27 cellular contexts compared by ENCODE assay signal in the genomic region with DNA sequence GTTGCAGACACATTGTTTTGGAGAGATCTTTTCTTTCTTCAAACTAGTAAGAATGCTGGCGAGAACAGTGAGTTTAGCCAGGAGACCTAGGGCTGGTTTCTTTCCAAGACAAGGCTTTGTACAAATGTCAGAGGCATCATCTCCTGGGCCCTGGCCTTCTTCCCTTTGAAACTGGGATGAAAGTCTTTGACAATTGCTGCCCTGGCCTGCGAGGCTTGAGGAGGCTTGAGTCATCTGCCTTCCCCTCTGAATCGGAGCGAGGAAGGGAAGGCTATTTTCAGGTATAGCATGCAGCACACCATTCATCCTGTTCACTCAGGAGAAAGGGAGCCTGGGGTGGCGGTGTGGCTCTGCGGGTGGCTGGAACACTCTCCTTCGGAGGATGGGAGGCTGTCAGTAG. TPM values are rescaled to one million over a fixed set of nuclear protein-coding genes. Genes with fewer than 3 reads are reported as not detected.
DNase-seq lines count a peak whose midpoint lies in the region; ATAC-seq and TF ChIP-seq lines count a peak whose summit lies in the region.
"Had no signal": no experiment of that assay in that cellular context is flagged by ENCODE, and none has a peak within 500 bp of the region (broad histone marks: within the 10 kb centered on the region; RNA-seq: fewer than 3 reads in every experiment).

No MANE protein-coding gene starts in this region.

- in situ Hi-C loops in transverse colon (cut with MboI; ENCODE audit: low pct_ligation_motif_present in 1 of 4, low pct_unique_long_range_greater_than_20kb in 1 of 4, low sequenced_read_pairs in 3 of 4): no loop called here

- H3K27ac ChIP-seq in muscle layer of colon (ENCODE audit: low read depth, low read length) (peak overlapping the region; percentile 39), transverse colon (peak overlapping the region; percentile 37 to 80 (median 74)), MM.1S (ENCODE audit: low read length) (no peak overlapping the region), body of pancreas (no peak overlapping the region)
- H3K27ac ChIP-seq: foreskin keratinocyte, psoas muscle, skin epidermis had no signal

- TF ChIP-seq POLR2A in transverse colon (IDR thresholded peaks at IDR 0.05) (no peak), body of pancreas (IDR thresholded peaks at IDR 0.05) (no peak)

- H3K4me1 ChIP-seq in muscle layer of colon (ENCODE audit: insufficient read depth, low read length) (peaks cover 32% of the 10 kb centered on the region), transverse colon (peaks cover 0 to 12% (median 0%) of the 10 kb centered on the region in 4 donors), MM.1S (ENCODE audit: low read length) (no peaks in the 10 kb centered on the region), body of pancreas (no peaks in the 10 kb centered on the region)
- H3K4me1 ChIP-seq: foreskin keratinocyte, psoas muscle had no signal

- no peaks in the 10 kb centered on the region for H3F3A ChIP-seq in MM.1S (ENCODE audit: insufficient read depth, low read length)

- H3K27me3 Mint-ChIP-seq in T-helper 17 cell: no peaks in the 10 kb centered on the region
- H3K27me3 Mint-ChIP-seq: activated CD4-positive, alpha-beta memory T cell treated with anti-CD3 and anti-CD28 coated beads for 36 hours; activated naive CD8-positive, alpha-beta T cell treated with anti-CD3 and anti-CD28 coated beads for 36 hours; memory B cell had no signal

- H3K4me3 ChIP-seq in muscle layer of colon (ENCODE audit: low read depth in 1 of 2, low read length in 2 of 2): no peak overlapping the region
- H3K4me3 ChIP-seq in transverse colon: no peak overlapping the region
- no peak overlapping the region for H3K4me3 ChIP-seq in MM.1S (ENCODE audit: low read length)
- H3K4me3 ChIP-seq in body of pancreas: no peak overlapping the region
- H3K4me3 ChIP-seq: psoas muscle, skin epidermis had no signal

- H3K9me3 ChIP-seq in T-helper 17 cell (ENCODE audit: control insufficient read depth, low read length, poor library complexity, severe bottlenecking) (no peaks in the 10 kb centered on the region), muscle layer of colon (ENCODE audit: low read length) (no peaks in the 10 kb centered on the region), transverse colon (no peaks in the 10 kb centered on the region), MM.1S (replicated peaks; ENCODE audit: insufficient read depth, low read length) (no peaks in the 10 kb centered on the region), body of pancreas (no peaks in the 10 kb centered on the region)
- H3K9me3 ChIP-seq: psoas muscle had no signal

- no peak overlapping the region for H3K4me3 Mint-ChIP-seq in T-helper 17 cell
- H3K4me3 Mint-ChIP-seq: activated CD4-positive, alpha-beta memory T cell treated with anti-CD3 and anti-CD28 coated beads for 36 hours; activated naive CD8-positive, alpha-beta T cell treated with anti-CD3 and anti-CD28 coated beads for 36 hours; CD14-positive monocyte; immature natural killer cell; memory B cell had no signal

- no peaks in the 10 kb centered on the region for H3K9me2 ChIP-seq in MM.1S (replicated peaks; ENCODE audit: insufficient read depth, low read length)

- no peaks in the 10 kb centered on the region for H3K79me2 ChIP-seq in MM.1S (ENCODE audit: low read length)

- WGBS in transverse colon (ENCODE audit: low coverage in 1 of 2), 2 donors: 79 to 100% methylated on average over 1 to 7 of the region's 7 CpGs
- 86 to 91% methylated on average over 7 of the region's 7 CpGs for WGBS in body of pancreas, 2 donors

- H4K20me1 ChIP-seq in MM.1S (ENCODE audit: insufficient read depth, low read length): no peaks in the 10 kb centered on the region

- no peak for TF ChIP-seq EP300 in transverse colon (IDR thresholded peaks at IDR 0.05; ENCODE audit: low read depth)

- intact Hi-C loops in transverse colon (cut with DNase I; ENCODE audit: low total_unique reads): loop anchor here (5.0 kb wide), 1 partner anchor 72 kb away; no protein-coding TSS in a partner anchor
- intact Hi-C loops in body of pancreas (cut with DNase I): no loop called here

- H3K4me2 ChIP-seq in MM.1S (ENCODE audit: low read depth, low read length): no peak overlapping the region

- peaks cover 5% of the 10 kb centered on the region for H3K4me1 Mint-ChIP-seq in T-helper 17 cell
- H3K4me1 Mint-ChIP-seq: activated naive CD8-positive, alpha-beta T cell treated with anti-CD3 and anti-CD28 coated beads for 36 hours; immature natural killer cell had no signal

- H3K36me3 ChIP-seq in muscle layer of colon (ENCODE audit: insufficient read depth, low read length) (peaks cover 3% of the 10 kb centered on the region), transverse colon (no peaks in the 10 kb centered on the region), MM.1S (replicated peaks; ENCODE audit: insufficient read depth, low read length) (no peaks in the 10 kb centered on the region), body of pancreas (replicated peaks in 1 of 2; ENCODE audit: insufficient read depth in 1 of 2, low read depth in 2 of 2) (no peaks in the 10 kb centered on the region)

- H3K27ac Mint-ChIP-seq in T-helper 17 cell: peak overlapping the region; percentile 14
- H3K27ac Mint-ChIP-seq: activated CD4-positive, alpha-beta memory T cell treated with anti-CD3 and anti-CD28 coated beads for 36 hours; activated naive CD8-positive, alpha-beta T cell treated with anti-CD3 and anti-CD28 coated beads for 36 hours; activated T-helper 2 cell treated with anti-CD3 and anti-CD28 coated beads, Interferon-gamma antibody, Interleukin-2, Interleukin-4, amounts not matched to agents 10 μg/mL and 5 μg/mL and 100 μg/mL, durations not matched to agents 14 hours and 24 hours and 36 hours; immature natural killer cell; memory B cell had no signal

- no peak overlapping the region for H2AFZ ChIP-seq in MM.1S (ENCODE audit: low read length)

- no peak overlapping the region for H3K9ac ChIP-seq in muscle layer of colon (ENCODE audit: low read length)
- H3K9ac ChIP-seq in MM.1S (ENCODE audit: low read length): no peak overlapping the region

- H3K36me3 Mint-ChIP-seq in T-helper 17 cell (ENCODE audit: low read depth): peaks cover 2% of the 10 kb centered on the region
- H3K36me3 Mint-ChIP-seq: immature natural killer cell had no signal

- ATAC-seq in T-helper 17 cell (no peak), body of pancreas (no peak)
- ATAC-seq: foreskin keratinocyte, left lobe of liver had no signal

- DNase-seq in T-helper 17 cell (no peak), cerebellar nuclear complex (lab: John Stamatoyannopoulos, UW) (peak; percentile 53 to 59), transverse colon (peak; percentile 20), MM.1S (no peak), NAMALWA (ENCODE audit: low spot score) (no peak), body of pancreas (no peak)
- DNase-seq: activated CD4-positive, alpha-beta memory T cell treated with anti-CD3 and anti-CD28 coated beads for 36 hours; activated CD4-positive, CD25-positive, alpha-beta regulatory T cell treated with anti-CD3 and anti-CD28 coated beads, Interleukin-2, amount 50 U/mL, for 72 hours; activated naive CD8-positive, alpha-beta T cell treated with anti-CD3 and anti-CD28 coated beads for 36 hours; Calu3; DMS79 treated with DMSO at 0.1 percent for 48 hours; effector memory CD4-positive, alpha-beta T cell; foreskin keratinocyte; immature natural killer cell; NCI-H1436 treated with DMSO at 0.1 percent for 48 hours; NCI-H774; RPMI8226; trophoblast cell had no signal

- TF ChIP-seq CTCF in transverse colon (IDR thresholded peaks at IDR 0.05): no peak
- TF ChIP-seq CTCF in MM.1S (IDR thresholded peaks at IDR 0.05; ENCODE audit: low read length): no peak
- TF ChIP-seq CTCF in body of pancreas (IDR thresholded peaks at IDR 0.05): no peak

- H3K27me3 ChIP-seq in muscle layer of colon (ENCODE audit: control insufficient read depth in 1 of 2, insufficient read depth in 2 of 2, low read length in 2 of 2) (no peaks in the 10 kb centered on the region), transverse colon (no peaks in the 10 kb centered on the region), MM.1S (replicated peaks; ENCODE audit: insufficient read depth, low read length) (no peaks in the 10 kb centered on the region), body of pancreas (no peaks in the 10 kb centered on the region)
- H3K27me3 ChIP-seq: foreskin keratinocyte had no signal

RNA-seq across cellular contexts. Expression of gene PARVG, which starts 21.5 kb away (rescaled TPM):
- total RNA-seq in T-helper 17 cell (10 to 100 TPM; 89.1 to 94.7 TPM), transverse colon (10 to 100 TPM in 2 of 4 donors, 1 to 10 TPM in 1, under 1 TPM in 1; 1.00 to 37.8 (median 20.6) TPM), body of pancreas (10 to 100 TPM in 1 of 2 donors, 1 to 10 TPM in 1; 8.8 to 13.2 TPM)
- total RNA-seq: Calu3, epithelial cell of proximal tubule, foreskin keratinocyte, SK-MEL-5 had no signal

Comparison
In these comparisons a context has a peak if more than half of its experiments do, and no peak if none do; other contexts are left out.
1. DNase-seq: peak in cerebellar nuclear complex (2 of 2) and transverse colon (single experiment); none in T-helper 17 cell (0 of 3), MM.1S (single experiment), NAMALWA (single experiment) and body of pancreas (0 of 4).
2. H3K27ac ChIP-seq: peak in muscle layer of colon (single experiment) and transverse colon (4 of 4); none in MM.1S (single experiment) and body of pancreas (0 of 4).